ENCODE assay signal across 1 cellular context in genomic region chr6:116666869-116667268, GRCh38.
TF ChIP-seq lines count a peak whose summit lies in the region.

No MANE protein-coding gene starts in this region.

TF ChIP-seq in K562, 482 proteins besides CTCF, POLR2A, EP300 and RAD21 (continued from another document):
- TF ChIP-seq, protein P1, sequence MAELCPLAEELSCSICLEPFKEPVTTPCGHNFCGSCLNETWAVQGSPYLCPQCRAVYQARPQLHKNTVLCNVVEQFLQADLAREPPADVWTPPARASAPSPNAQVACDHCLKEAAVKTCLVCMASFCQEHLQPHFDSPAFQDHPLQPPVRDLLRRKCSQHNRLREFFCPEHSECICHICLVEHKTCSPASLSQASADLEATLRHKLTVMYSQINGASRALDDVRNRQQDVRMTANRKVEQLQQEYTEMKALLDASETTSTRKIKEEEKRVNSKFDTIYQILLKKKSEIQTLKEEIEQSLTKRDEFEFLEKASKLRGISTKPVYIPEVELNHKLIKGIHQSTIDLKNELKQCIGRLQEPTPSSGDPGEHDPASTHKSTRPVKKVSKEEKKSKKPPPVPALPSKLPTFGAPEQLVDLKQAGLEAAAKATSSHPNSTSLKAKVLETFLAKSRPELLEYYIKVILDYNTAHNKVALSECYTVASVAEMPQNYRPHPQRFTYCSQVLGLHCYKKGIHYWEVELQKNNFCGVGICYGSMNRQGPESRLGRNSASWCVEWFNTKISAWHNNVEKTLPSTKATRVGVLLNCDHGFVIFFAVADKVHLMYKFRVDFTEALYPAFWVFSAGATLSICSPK (IDR thresholded peaks at IDR 0.05; ENCODE audit: borderline replicate concordance): no peak
- TF ChIP-seq L3MBTL2 (IDR thresholded peaks at IDR 0.05) (no peak), PTBP1 (IDR thresholded peaks at IDR 0.05; ENCODE audit: low read depth, low read length) (no peak), RBM22 (IDR thresholded peaks at IDR 0.05; ENCODE audit: low read depth, low read length, poor library complexity, severe bottlenecking) (no peak), NFIC (IDR thresholded peaks at IDR 0.05) (no peak), MYBL2 (IDR thresholded peaks at IDR 0.05; ENCODE audit: low read depth) (no peak), MYBL2 (CRISPR knock-in tag; IDR thresholded peaks at IDR 0.05; ENCODE audit: borderline replicate concordance) (no peak), TARDBP (IDR thresholded peaks at IDR 0.05) (no peak), HDAC1 (IDR thresholded peaks at IDR 0.05) (0 out of 4 replicates have a peak, but pooled peaks of 1 of the 2 experiments have one; percentile 14), LCOR (CRISPR knock-in tag; IDR thresholded peaks at IDR 0.05) (no peak)
- TF ChIP-seq, protein P2, sequence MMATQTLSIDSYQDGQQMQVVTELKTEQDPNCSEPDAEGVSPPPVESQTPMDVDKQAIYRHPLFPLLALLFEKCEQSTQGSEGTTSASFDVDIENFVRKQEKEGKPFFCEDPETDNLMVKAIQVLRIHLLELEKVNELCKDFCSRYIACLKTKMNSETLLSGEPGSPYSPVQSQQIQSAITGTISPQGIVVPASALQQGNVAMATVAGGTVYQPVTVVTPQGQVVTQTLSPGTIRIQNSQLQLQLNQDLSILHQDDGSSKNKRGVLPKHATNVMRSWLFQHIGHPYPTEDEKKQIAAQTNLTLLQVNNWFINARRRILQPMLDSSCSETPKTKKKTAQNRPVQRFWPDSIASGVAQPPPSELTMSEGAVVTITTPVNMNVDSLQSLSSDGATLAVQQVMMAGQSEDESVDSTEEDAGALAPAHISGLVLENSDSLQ (IDR thresholded peaks at IDR 0.05): peak; percentile 14; the same call in 1 of the 2 replicates
